Comparison of ENCODE assay signal across 23 cellular contexts in the genomic region with DNA sequence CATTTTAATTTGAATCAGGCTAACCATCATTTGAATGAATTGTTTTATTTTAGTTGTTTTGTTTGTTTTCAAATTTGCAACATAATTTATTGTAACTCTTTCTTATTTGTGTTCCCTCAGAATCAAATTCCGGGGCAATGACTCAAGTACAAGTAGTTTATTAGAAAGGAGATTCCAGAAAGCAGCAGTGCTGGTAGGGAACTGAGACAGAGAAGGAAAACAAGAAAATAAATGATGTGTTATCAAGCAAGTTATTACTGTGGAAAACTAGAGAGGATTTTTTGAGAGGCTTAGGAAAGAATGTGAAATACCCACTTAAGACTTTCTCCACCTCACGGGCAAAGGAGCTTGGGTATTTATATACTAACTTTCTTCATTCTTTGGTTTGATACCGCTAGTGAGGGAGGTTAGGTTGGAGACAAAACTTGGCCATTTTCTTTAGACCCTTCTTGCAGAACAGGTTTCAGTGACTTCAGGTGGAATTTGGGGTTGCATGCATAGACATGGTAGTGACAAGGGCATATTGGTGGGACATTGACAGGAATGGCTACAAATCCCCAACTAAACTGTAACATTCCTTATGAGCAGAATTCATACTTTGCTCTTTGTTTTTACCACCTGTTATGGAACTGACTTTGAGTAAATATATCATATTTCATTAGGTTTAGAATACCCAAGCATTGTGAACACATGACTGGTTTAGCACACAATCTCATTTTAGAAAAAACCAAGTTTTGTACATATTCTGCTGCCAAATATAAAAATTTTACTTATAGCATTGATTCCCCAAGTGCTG.
DNase-seq lines count a peak whose midpoint lies in the region; ATAC-seq, FAIRE-seq and TF ChIP-seq lines count a peak whose summit lies in the region.
"Had no signal": no experiment of that assay in that cellular context is flagged by ENCODE, and none has a peak within 500 bp of the region (broad histone marks: within the 10 kb centered on the region; RNA-seq: fewer than 3 reads in every experiment).

No MANE protein-coding gene starts in this region.

- no peak for TF ChIP-seq CTCF in 22Rv1 (IDR thresholded peaks at IDR 0.05)

- no peak for ATAC-seq in HG02852 (IDR thresholded peaks at IDR 0.05; ENCODE audit: unreplicated experiment)
- ATAC-seq: A549, K562 had no signal

- FAIRE-seq in urothelium cell line (lab: Jason Lieb, UNC), result no peak
- FAIRE-seq: A549, D721Med, G401.6, GM12891, GM19239, K562 had no signal

- TF ChIP-seq RAD21 in Ishikawa (IDR thresholded peaks at IDR 0.05; ENCODE audit: low read depth), result no peak

- peak; percentile 70; the same call in 1 of the 2 replicates for TF ChIP-seq EP300 in Ishikawa (IDR thresholded peaks at IDR 0.05; ENCODE audit: borderline replicate concordance)

- DNase-seq in DMS53 (lab: John Stamatoyannopoulos, UW) (peak; percentile 59), amniotic epithelial cell (ENCODE audit: low read depth) (peak; percentile 54), ureter (ENCODE audit: low spot score) (no peak), urothelium cell line (ENCODE audit: low spot score) (no peak), activated gamma-delta T cell (lab: John Stamatoyannopoulos, UW) (no peak)
- DNase-seq: AML-193; Caco-2; CD4-positive, alpha-beta T cell; DND-41; EL; GOT3; H9 had no signal

- peak overlapping the region; percentile 17; the same call in 1 of the 2 replicates for H3K27ac ChIP-seq in 22Rv1
- H3K27ac ChIP-seq: A549, C4-2B, HL-60 had no signal

TF ChIP-seq in Ishikawa, 13 proteins besides CTCF, POLR2A, EP300 and RAD21:
- TF ChIP-seq, protein P1, sequence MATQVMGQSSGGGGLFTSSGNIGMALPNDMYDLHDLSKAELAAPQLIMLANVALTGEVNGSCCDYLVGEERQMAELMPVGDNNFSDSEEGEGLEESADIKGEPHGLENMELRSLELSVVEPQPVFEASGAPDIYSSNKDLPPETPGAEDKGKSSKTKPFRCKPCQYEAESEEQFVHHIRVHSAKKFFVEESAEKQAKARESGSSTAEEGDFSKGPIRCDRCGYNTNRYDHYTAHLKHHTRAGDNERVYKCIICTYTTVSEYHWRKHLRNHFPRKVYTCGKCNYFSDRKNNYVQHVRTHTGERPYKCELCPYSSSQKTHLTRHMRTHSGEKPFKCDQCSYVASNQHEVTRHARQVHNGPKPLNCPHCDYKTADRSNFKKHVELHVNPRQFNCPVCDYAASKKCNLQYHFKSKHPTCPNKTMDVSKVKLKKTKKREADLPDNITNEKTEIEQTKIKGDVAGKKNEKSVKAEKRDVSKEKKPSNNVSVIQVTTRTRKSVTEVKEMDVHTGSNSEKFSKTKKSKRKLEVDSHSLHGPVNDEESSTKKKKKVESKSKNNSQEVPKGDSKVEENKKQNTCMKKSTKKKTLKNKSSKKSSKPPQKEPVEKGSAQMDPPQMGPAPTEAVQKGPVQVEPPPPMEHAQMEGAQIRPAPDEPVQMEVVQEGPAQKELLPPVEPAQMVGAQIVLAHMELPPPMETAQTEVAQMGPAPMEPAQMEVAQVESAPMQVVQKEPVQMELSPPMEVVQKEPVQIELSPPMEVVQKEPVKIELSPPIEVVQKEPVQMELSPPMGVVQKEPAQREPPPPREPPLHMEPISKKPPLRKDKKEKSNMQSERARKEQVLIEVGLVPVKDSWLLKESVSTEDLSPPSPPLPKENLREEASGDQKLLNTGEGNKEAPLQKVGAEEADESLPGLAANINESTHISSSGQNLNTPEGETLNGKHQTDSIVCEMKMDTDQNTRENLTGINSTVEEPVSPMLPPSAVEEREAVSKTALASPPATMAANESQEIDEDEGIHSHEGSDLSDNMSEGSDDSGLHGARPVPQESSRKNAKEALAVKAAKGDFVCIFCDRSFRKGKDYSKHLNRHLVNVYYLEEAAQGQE (IDR thresholded peaks at IDR 0.05; ENCODE audit: low read depth), result no peak
- no peak for TF ChIP-seq EGR1 (IDR thresholded peaks at IDR 0.05)
- TF ChIP-seq FOXM1 (IDR thresholded peaks at IDR 0.05; ENCODE audit: borderline replicate concordance, low read depth), result peak; percentile 68; the same call in 1 of the 2 replicates
- TF ChIP-seq, protein P2, sequence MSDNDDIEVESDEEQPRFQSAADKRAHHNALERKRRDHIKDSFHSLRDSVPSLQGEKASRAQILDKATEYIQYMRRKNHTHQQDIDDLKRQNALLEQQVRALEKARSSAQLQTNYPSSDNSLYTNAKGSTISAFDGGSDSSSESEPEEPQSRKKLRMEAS (IDR thresholded peaks at IDR 0.05), result peak; percentile 34
- no peak for TF ChIP-seq ZBTB7A (IDR thresholded peaks at IDR 0.05; ENCODE audit: low read depth)
- no peak for TF ChIP-seq CEBPB (IDR thresholded peaks at IDR 0.05)
- 0 out of 2 replicates have a peak, but pooled peaks have one; percentile 15 for TF ChIP-seq YY1 (IDR thresholded peaks at IDR 0.05; ENCODE audit: low read depth)
- TF ChIP-seq TEAD4 (IDR thresholded peaks at IDR 0.05), result peak; percentile 48
- TF ChIP-seq CREB1 (IDR thresholded peaks at IDR 0.05; ENCODE audit: low read depth), result no peak
- TF ChIP-seq TCF12 (IDR thresholded peaks at IDR 0.05; ENCODE audit: low read depth), result peak; percentile 34; the same call in 1 of the 2 replicates

Comparison
In these comparisons a context has a peak if more than half of its experiments do, and no peak if none do; other contexts are left out.
1. DNase-seq: peak in DMS53 (single experiment) and amniotic epithelial cell (single experiment); none in ureter (single experiment), urothelium cell line (single experiment) and activated gamma-delta T cell (single experiment).